Comparison of ENCODE assay signal across 9 cellular contexts in genomic region chr10:70602665-70603438, GRCh38. TPM values are rescaled to one million over a fixed set of nuclear protein-coding genes. Genes with fewer than 3 reads are reported as not detected.
A peak's percentile ranks its signal among the peaks of the same experiment; 100 is the strongest.
DNase-seq lines count a peak whose midpoint lies in the region; ATAC-seq lines count a peak whose summit lies in the region.
"Had no signal": no experiment of that assay in that cellular context is flagged by ENCODE, and none has a peak within 500 bp of the region (broad histone marks: within the 10 kb centered on the region; RNA-seq: fewer than 3 reads in every experiment).

PRF1 (minus strand) TSS chr10:70602741; CDS start chr10:70600902, 1,839 bp downstream.

- no peaks in the 10 kb centered on the region for H3K27me3 ChIP-seq in mucosa of rectum (ENCODE audit: control insufficient read depth in 2 of 2, insufficient read depth in 2 of 2, low read length in 2 of 2)
- H3K27me3 ChIP-seq: thyroid gland had no signal

- DNase-seq in activated T-helper 9 cell treated with anti-CD3 and anti-CD28 coated beads, Interleukin-2, amount 50 U/mL, for 16 hours (ENCODE audit: low read depth): peak; percentile 48
- DNase-seq in stimulated activated naive CD8-positive, alpha-beta T cell treated with anti-CD3 and anti-CD28 coated beads, Interleukin-15, Interleukin-2, amounts not matched to agents 100 U/mL and 50 U/mL, for 24 hours: peak; percentile 91
- no peak for DNase-seq in NCI-H69 (lab: John Stamatoyannopoulos, UW)
- no peak for DNase-seq in HT-29 (ENCODE audit: low spot score)
- no peak for DNase-seq in NCI-H345 (lab: John Stamatoyannopoulos, UW)

- intact Hi-C loops in T-helper 2 cell treated with Interferon-gamma antibody and Interleukin-4, amounts not matched to agents 100 ng/mL and 5 ng/mL, for 36 hours (cut with micrococcal nuclease): loop anchor here (1.0 to 5.0 kb wide), 2 partner anchors 25 to 46 kb away; no protein-coding TSS in a partner anchor

- no peaks in the 10 kb centered on the region for H3K4me1 ChIP-seq in mucosa of rectum (ENCODE audit: control insufficient read depth in 2 of 2, insufficient read depth in 2 of 2, low read length in 2 of 2)
- H3K4me1 ChIP-seq: thyroid gland had no signal

- H3K9ac ChIP-seq in mucosa of rectum (ENCODE audit: low read depth in 1 of 2, low read length in 2 of 2): no peak within 1 kb of the TSS

- ATAC-seq in stimulated activated naive CD8-positive, alpha-beta T cell treated with anti-CD3 and anti-CD28 coated beads, Interleukin-15, Interleukin-2, amounts not matched to agents 100 U/mL and 50 U/mL, for 24 hours: peak; percentile 87
- no peak for ATAC-seq in HG03460 (IDR thresholded peaks at IDR 0.05; ENCODE audit: unreplicated experiment)

- H3K27ac ChIP-seq in mucosa of rectum (ENCODE audit: low read depth in 2 of 2, low read length in 2 of 2): no peak within 1 kb of the TSS
- H3K27ac ChIP-seq: thyroid gland had no signal

- no peaks in the 10 kb centered on the region for H3K36me3 ChIP-seq in mucosa of rectum (ENCODE audit: control insufficient read depth in 2 of 2, insufficient read depth in 2 of 2, low read length in 2 of 2)
- H3K36me3 ChIP-seq: thyroid gland had no signal

- H3K9me3 ChIP-seq in mucosa of rectum (ENCODE audit: control insufficient read depth in 2 of 2, low read length in 2 of 2): no peaks in the 10 kb centered on the region
- H3K9me3 ChIP-seq: thyroid gland had no signal

- H3K4me3 ChIP-seq in mucosa of rectum (ENCODE audit: low read length in 2 of 2): peak within 1 kb of the TSS; percentile 7 to 52
- H3K4me3 ChIP-seq: thyroid gland had no signal

RNA-seq across cellular contexts. Expression of gene PRF1, which starts in this region (rescaled TPM):
- 72.2 and 78.3 TPM in 2 replicates for total RNA-seq in T-helper 2 cell treated with Interferon-gamma antibody and Interleukin-4, amounts not matched to agents 100 ng/mL and 5 ng/mL, for 36 hours
- not detected in 2 replicates for total RNA-seq in HT-29 (2014; rRNA removed; shearing (Covaris generic))

Comparison
In these comparisons a context has a peak if more than half of its experiments do, and no peak if none do; other contexts are left out.
1. RNA of gene PRF1 (total RNA-seq): 72.2 to 78.3 TPM in T-helper 2 cell treated with Interferon-gamma antibody and Interleukin-4, amounts not matched to agents 100 ng/mL and 5 ng/mL, for 36 hours; not detected in HT-29; every median in the first group is over 10 times any median in the second.
2. DNase-seq: peak in activated T-helper 9 cell treated with anti-CD3 and anti-CD28 coated beads, Interleukin-2, amount 50 U/mL, for 16 hours (single experiment) and stimulated activated naive CD8-positive, alpha-beta T cell treated with anti-CD3 and anti-CD28 coated beads, Interleukin-15, Interleukin-2, amounts not matched to agents 100 U/mL and 50 U/mL, for 24 hours (single experiment); none in NCI-H69 (single experiment), HT-29 (single experiment) and NCI-H345 (single experiment).